ENCODE assay signal across 14 cellular contexts in the genomic region with DNA sequence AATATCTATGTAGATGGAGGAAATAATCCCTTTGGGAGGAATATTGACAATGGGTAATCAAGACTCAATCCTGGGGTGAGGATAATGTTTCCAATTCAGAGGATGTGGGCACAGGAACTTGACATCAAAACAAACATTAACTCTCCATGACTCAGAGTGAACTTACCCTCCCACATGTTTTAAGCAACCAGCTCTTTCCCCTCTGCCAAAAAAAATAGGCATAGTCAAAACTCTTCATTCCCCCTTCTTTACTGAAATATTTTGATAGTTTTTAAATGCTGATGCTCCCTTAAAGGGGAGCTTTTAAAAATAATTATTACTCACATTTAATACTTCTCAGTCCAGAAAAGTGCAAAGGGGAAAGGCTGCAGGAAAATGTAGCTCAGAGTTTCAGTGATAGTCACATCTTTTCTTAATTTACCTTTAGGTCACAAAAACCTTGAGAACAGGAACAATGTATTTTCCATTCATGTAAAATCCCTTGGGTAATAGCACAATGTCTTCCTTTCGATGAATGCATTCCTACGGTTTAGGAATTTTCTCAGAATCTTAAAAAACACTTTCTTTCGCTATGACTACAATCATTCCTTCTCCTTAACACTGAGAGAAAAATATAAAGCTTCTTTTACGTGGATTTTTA.
DNase-seq lines count a peak whose midpoint lies in the region; ATAC-seq lines count a peak whose summit lies in the region.
"Had no signal": no experiment of that assay in that cellular context is flagged by ENCODE, and none has a peak within 500 bp of the region (broad histone marks: within the 10 kb centered on the region; RNA-seq: fewer than 3 reads in every experiment).

No MANE protein-coding gene starts in this region.

- CTCF ChIA-PET in CD4-positive, alpha-beta memory T cell (lab: Charles Lee; ENCODE audit: partially characterized antibody), result no interaction called here
- CTCF ChIA-PET in naive thymus-derived CD4-positive, alpha-beta T cell (lab: Charles Lee), result no interaction called here

- H3K9ac ChIP-seq in neuronal stem cell (ENCODE audit: low read depth, low read length, poor library complexity), result no peak overlapping the region

- peak; percentile 67 for DNase-seq in NCI-H226
- peak; percentile 71 for DNase-seq in dedifferentiated amniotic fluid mesenchymal stem cell (ENCODE audit: extremely low spot score)
- no peak for DNase-seq in neuronal stem cell (ENCODE audit: low spot score)
- DNase-seq in CD4-positive, alpha-beta memory T cell, result no peak
- DNase-seq in naive thymus-derived CD4-positive, alpha-beta T cell, result no peak
- DNase-seq: midbrain; NCI-H2081; stimulated activated CD8-positive, alpha-beta memory T cell treated with anti-CD3 and anti-CD28 coated beads, Interleukin-4, amount 100 ng/mL, for 48 hours had no signal

- POLR2A ChIA-PET in CD4-positive, alpha-beta memory T cell (lab: Charles Lee; ENCODE audit: partially characterized antibody), result no interaction called here
- POLR2A ChIA-PET in naive thymus-derived CD4-positive, alpha-beta T cell (lab: Charles Lee), result no interaction called here

- H3K36me3 Mint-ChIP-seq in CD4-positive, alpha-beta memory T cell, result no peaks in the 10 kb centered on the region
- H3K36me3 Mint-ChIP-seq in naive thymus-derived CD4-positive, alpha-beta T cell, result no peaks in the 10 kb centered on the region

- no peak overlapping the region for H3K23ac ChIP-seq in neuronal stem cell (ENCODE audit: low read depth, low read length, poor library complexity)

- H2BK120ac ChIP-seq in neuronal stem cell (ENCODE audit: low read depth, low read length), result no peak overlapping the region

- peaks cover 6 to 36% of the 10 kb centered on the region in 2 donors for H3K4me1 ChIP-seq in neuronal stem cell (ENCODE audit: control insufficient read depth in 2 of 2, insufficient read depth in 1 of 2, low read depth in 1 of 2, low read length in 2 of 2)
- no peaks in the 10 kb centered on the region for H3K4me1 ChIP-seq in CD4-positive, alpha-beta memory T cell (ENCODE audit: insufficient read depth, low read length)
- H3K4me1 ChIP-seq in naive thymus-derived CD4-positive, alpha-beta T cell (ENCODE audit: control insufficient read depth in 2 of 2, insufficient read depth in 2 of 2, low read length in 2 of 2), result no peaks in the 10 kb centered on the region

- no peak overlapping the region for H3K27ac Mint-ChIP-seq in CD4-positive, alpha-beta memory T cell
- H3K27ac Mint-ChIP-seq in naive thymus-derived CD4-positive, alpha-beta T cell, result no peak overlapping the region

- no CpG with 5 or more reads among the region's 4 CpGs for WGBS in neuronal stem cell (ENCODE audit: extremely low coverage in 2 of 2, insufficient read length in 2 of 2, insufficient replicate concordance in 1 of 2), 2 donors

- no peak overlapping the region for H3K4ac ChIP-seq in neuronal stem cell (ENCODE audit: low read length)

- no peaks in the 10 kb centered on the region for H3K36me3 ChIP-seq in neuronal stem cell (replicated peaks in 1 of 2; ENCODE audit: control insufficient read depth in 2 of 2, insufficient read depth in 2 of 2, low read length in 2 of 2)
- H3K36me3 ChIP-seq in CD4-positive, alpha-beta memory T cell (ENCODE audit: insufficient read depth, low read length), result no peaks in the 10 kb centered on the region
- no peaks in the 10 kb centered on the region for H3K36me3 ChIP-seq in naive thymus-derived CD4-positive, alpha-beta T cell (ENCODE audit: control insufficient read depth in 2 of 3, insufficient read depth in 3 of 3, low read length in 3 of 3)

- H3K4me3 Mint-ChIP-seq in CD4-positive, alpha-beta memory T cell, result no peak overlapping the region
- no peak overlapping the region for H3K4me3 Mint-ChIP-seq in naive thymus-derived CD4-positive, alpha-beta T cell

- no peak overlapping the region for H2BK5ac ChIP-seq in neuronal stem cell (ENCODE audit: low read length)

- no peak overlapping the region for H3K14ac ChIP-seq in neuronal stem cell (ENCODE audit: low read length)

- H3K27me3 ChIP-seq in neuronal stem cell (ENCODE audit: control insufficient read depth in 3 of 3, insufficient read depth in 3 of 3, low read depth in 1 of 3, low read length in 3 of 3), result no peaks in the 10 kb centered on the region
- no peaks in the 10 kb centered on the region for H3K27me3 ChIP-seq in CD4-positive, alpha-beta memory T cell (ENCODE audit: insufficient read depth, low read length)
- H3K27me3 ChIP-seq in naive thymus-derived CD4-positive, alpha-beta T cell (ENCODE audit: control insufficient read depth in 2 of 2, insufficient read depth in 2 of 2, low read length in 2 of 2), result no peaks in the 10 kb centered on the region

- H3K18ac ChIP-seq in neuronal stem cell (ENCODE audit: low read length), result no peak overlapping the region

- H3K9me3 Mint-ChIP-seq in CD4-positive, alpha-beta memory T cell, result peaks cover 0 to 12% (median 2%) of the 10 kb centered on the region in 8 donors
- peaks cover 0 to 14% (median 2%) of the 10 kb centered on the region in 11 donors for H3K9me3 Mint-ChIP-seq in naive thymus-derived CD4-positive, alpha-beta T cell

- H3K27ac ChIP-seq in neuronal stem cell (replicated peaks; ENCODE audit: low read length), result no peak overlapping the region
- H3K27ac ChIP-seq in CD4-positive, alpha-beta memory T cell (ENCODE audit: low read depth, low read length), result no peak overlapping the region
- H3K27ac ChIP-seq in naive thymus-derived CD4-positive, alpha-beta T cell (ENCODE audit: low read depth, low read length), result no peak overlapping the region
- H3K27ac ChIP-seq: SK-N-MC, skin epidermis had no signal

- no peak overlapping the region for H2BK15ac ChIP-seq in neuronal stem cell (ENCODE audit: low read length)

- H2BK12ac ChIP-seq in neuronal stem cell (ENCODE audit: low read length), result no peak overlapping the region

- no peak overlapping the region for H4K8ac ChIP-seq in neuronal stem cell (ENCODE audit: low read depth, low read length)

- H3K4me3 ChIP-seq in neuronal stem cell (ENCODE audit: low read length in 2 of 2), result no peak overlapping the region
- no peak overlapping the region for H3K4me3 ChIP-seq in CD4-positive, alpha-beta memory T cell (ENCODE audit: low read length in 2 of 2)
- H3K4me3 ChIP-seq in naive thymus-derived CD4-positive, alpha-beta T cell (ENCODE audit: low read length), result no peak overlapping the region
- H3K4me3 ChIP-seq: SK-N-MC, skin epidermis had no signal

- H3K27me3 Mint-ChIP-seq in CD4-positive, alpha-beta memory T cell, result no peaks in the 10 kb centered on the region
- no peaks in the 10 kb centered on the region for H3K27me3 Mint-ChIP-seq in naive thymus-derived CD4-positive, alpha-beta T cell

- H2AK5ac ChIP-seq in neuronal stem cell (ENCODE audit: low read depth, low read length), result no peak overlapping the region

- H3K4me1 Mint-ChIP-seq in CD4-positive, alpha-beta memory T cell, result no peaks in the 10 kb centered on the region
- H3K4me1 Mint-ChIP-seq in naive thymus-derived CD4-positive, alpha-beta T cell, result no peaks in the 10 kb centered on the region

- H3K4me2 ChIP-seq in neuronal stem cell (ENCODE audit: insufficient read depth, low read length, poor library complexity, severe bottlenecking), result no peak overlapping the region

- peak overlapping the region; percentile 42 for H2AFZ ChIP-seq in neuronal stem cell (ENCODE audit: low read length)

- intact Hi-C loops in CD4-positive, alpha-beta memory T cell (cut with micrococcal nuclease), result no loop called here
- intact Hi-C loops in naive thymus-derived CD4-positive, alpha-beta T cell (cut with micrococcal nuclease), result no loop called here

- no peaks in the 10 kb centered on the region for H3K79me1 ChIP-seq in neuronal stem cell (ENCODE audit: low read depth, low read length)

- H4K91ac ChIP-seq in neuronal stem cell (ENCODE audit: low read depth, low read length, poor library complexity), result no peak overlapping the region

- no peaks in the 10 kb centered on the region for H3K9me3 ChIP-seq in neuronal stem cell (replicated peaks in 1 of 2; ENCODE audit: control insufficient read depth in 2 of 2, insufficient read depth in 1 of 2, low read depth in 1 of 2, low read length in 2 of 2)
- no peaks in the 10 kb centered on the region for H3K9me3 ChIP-seq in CD4-positive, alpha-beta memory T cell (ENCODE audit: control insufficient read depth in 1 of 2, low read length in 2 of 2)
- no peaks in the 10 kb centered on the region for H3K9me3 ChIP-seq in naive thymus-derived CD4-positive, alpha-beta T cell (ENCODE audit: control insufficient read depth in 2 of 3, low read length in 3 of 3)

- ATAC-seq in GM18502 (IDR thresholded peaks at IDR 0.05; ENCODE audit: poor library complexity, unreplicated experiment) (peak; percentile 47), GM21526 (IDR thresholded peaks at IDR 0.05; ENCODE audit: low FRiP score, unreplicated experiment) (no peak), HG02588 (IDR thresholded peaks at IDR 0.05; ENCODE audit: unreplicated experiment) (no peak)
- ATAC-seq in naive thymus-derived CD4-positive, alpha-beta T cell, result no peak
- ATAC-seq: esophagus mucosa had no signal

Comparison
In these comparisons a context has a peak if more than half of its experiments do, and no peak if none do; other contexts are left out.
1. DNase-seq: peak in NCI-H226 (single experiment) and dedifferentiated amniotic fluid mesenchymal stem cell (single experiment); none in neuronal stem cell (single experiment), CD4-positive, alpha-beta memory T cell (0 of 5) and naive thymus-derived CD4-positive, alpha-beta T cell (0 of 9).